In genomic region chr7:130022115-130022514, GRCh38 we compare ENCODE assay signal across 18 cellular contexts.
"Had no signal": no experiment of that assay in that cellular context is flagged by ENCODE, and none has a peak within 500 bp of the region (broad histone marks: within the 10 kb centered on the region; RNA-seq: fewer than 3 reads in every experiment).

No MANE protein-coding gene starts in this region.

- H3K4me3 ChIP-seq: hepatocyte, left lung, skin epidermis, tibial artery had no signal

- H3K9me3 Mint-ChIP-seq: activated naive CD4-positive, alpha-beta T cell treated with anti-CD3 and anti-CD28 coated beads for 36 hours; activated naive CD8-positive, alpha-beta T cell treated with anti-CD3 and anti-CD28 coated beads, Interleukin-2, amount 10 ng/mL, durations not matched to agents 7 days and 5 days; activated T-cell treated with anti-CD3 and anti-CD28 coated beads, Interleukin-2, amount 50 U/mL, for 4 hours; activated T-helper 2 cell treated with anti-CD3 and anti-CD28 coated beads, Interferon-gamma antibody, Interleukin-2, Interleukin-4, amounts not matched to agents 10 μg/mL and 5 μg/mL and 100 μg/mL, durations not matched to agents 14 hours and 24 hours and 36 hours; immature natural killer cell; stimulated activated effector memory CD8-positive, alpha-beta T cell treated with anti-CD3 and anti-CD28 coated beads, Interleukin-12 subunit alpha, Interleukin-12 subunit beta, amount 100 ng/mL, for 72 hours; stimulated activated naive CD8-positive, alpha-beta T cell treated with anti-CD3 and anti-CD28 coated beads, Interleukin-15, amount 100 ng/mL, for 72 hours had no signal

- H3K27ac ChIP-seq: epithelial cell of prostate, hepatocyte, left lung, skin epidermis, tibial artery had no signal

- H3K27me3 Mint-ChIP-seq: activated naive CD8-positive, alpha-beta T cell treated with anti-CD3 and anti-CD28 coated beads, Interleukin-2, amount 10 ng/mL, durations not matched to agents 7 days and 5 days; stimulated activated naive CD8-positive, alpha-beta T cell treated with anti-CD3 and anti-CD28 coated beads, Interleukin-15, amount 100 ng/mL, for 72 hours had no signal

- ATAC-seq: activated T-cell treated with anti-CD3 and anti-CD28 coated beads, Interleukin-2, amount 50 U/mL, for 4 hours; left lung; stimulated activated effector memory CD8-positive, alpha-beta T cell treated with anti-CD3 and anti-CD28 coated beads, Interleukin-12 subunit alpha, Interleukin-12 subunit beta, amount 100 ng/mL, for 72 hours; stimulated activated naive CD8-positive, alpha-beta T cell treated with anti-CD3 and anti-CD28 coated beads, Interleukin-15, amount 100 ng/mL, for 72 hours had no signal

- H3K4me1 Mint-ChIP-seq: activated naive CD8-positive, alpha-beta T cell treated with anti-CD3 and anti-CD28 coated beads, Interleukin-2, amount 10 ng/mL, durations not matched to agents 7 days and 5 days; immature natural killer cell; stimulated activated effector memory CD8-positive, alpha-beta T cell treated with anti-CD3 and anti-CD28 coated beads, Interleukin-12 subunit alpha, Interleukin-12 subunit beta, amount 100 ng/mL, for 72 hours; stimulated activated naive CD8-positive, alpha-beta T cell treated with anti-CD3 and anti-CD28 coated beads, Interleukin-15, amount 100 ng/mL, for 72 hours had no signal

- H3K9me3 ChIP-seq: left lung, tibial artery had no signal

- H3K4me3 Mint-ChIP-seq: activated naive CD4-positive, alpha-beta T cell treated with anti-CD3 and anti-CD28 coated beads for 36 hours; activated naive CD8-positive, alpha-beta T cell treated with anti-CD3 and anti-CD28 coated beads, Interleukin-2, amount 10 ng/mL, durations not matched to agents 7 days and 5 days; activated T-cell treated with anti-CD3 and anti-CD28 coated beads, Interleukin-2, amount 50 U/mL, for 4 hours; immature natural killer cell; stimulated activated effector memory CD8-positive, alpha-beta T cell treated with anti-CD3 and anti-CD28 coated beads, Interleukin-12 subunit alpha, Interleukin-12 subunit beta, amount 100 ng/mL, for 72 hours; stimulated activated naive CD8-positive, alpha-beta T cell treated with anti-CD3 and anti-CD28 coated beads, Interleukin-15, amount 100 ng/mL, for 72 hours had no signal

- H3K27me3 ChIP-seq: hepatocyte, left lung, tibial artery had no signal

- H3K4me1 ChIP-seq: tibial artery had no signal

- H3K27ac Mint-ChIP-seq: activated naive CD8-positive, alpha-beta T cell treated with anti-CD3 and anti-CD28 coated beads, Interleukin-2, amount 10 ng/mL, durations not matched to agents 7 days and 5 days; activated T-helper 2 cell treated with anti-CD3 and anti-CD28 coated beads, Interferon-gamma antibody, Interleukin-2, Interleukin-4, amounts not matched to agents 10 μg/mL and 5 μg/mL and 100 μg/mL, durations not matched to agents 14 hours and 24 hours and 36 hours; immature natural killer cell; stimulated activated effector memory CD8-positive, alpha-beta T cell treated with anti-CD3 and anti-CD28 coated beads, Interleukin-12 subunit alpha, Interleukin-12 subunit beta, amount 100 ng/mL, for 72 hours; stimulated activated naive CD8-positive, alpha-beta T cell treated with anti-CD3 and anti-CD28 coated beads, Interleukin-15, amount 100 ng/mL, for 72 hours had no signal

- DNase-seq: activated CD8-positive, alpha-beta memory T cell treated with anti-CD3 and anti-CD28 coated beads for 24 hours; activated CD8-positive, alpha-beta memory T cell treated with anti-CD3 and anti-CD28 coated beads, Interleukin-2, amount 50 U/mL, for 4 hours; activated naive CD4-positive, alpha-beta T cell treated with anti-CD3 and anti-CD28 coated beads for 36 hours; activated naive CD8-positive, alpha-beta T cell treated with anti-CD3 and anti-CD28 coated beads, Interleukin-2, amount 10 ng/mL, durations not matched to agents 7 days and 5 days; activated T-cell treated with anti-CD3 and anti-CD28 coated beads, Interleukin-2, amount 50 U/mL, for 4 hours; cerebellar nuclear complex; cortex of kidney; immature natural killer cell; left lung; stimulated activated CD4-positive, alpha-beta T cell treated with anti-CD3 and anti-CD28 coated beads, Interleukin-1b, Interleukin-23, amount 100 ng/mL, for 48 hours; stimulated activated naive CD8-positive, alpha-beta T cell treated with anti-CD3 and anti-CD28 coated beads, Interleukin-15, amount 100 ng/mL, for 72 hours; T-helper 9 cell; tibial artery had no signal
